In genomic region chr1:178168535-178168934, GRCh38 we compare ENCODE assay signal across 18 cellular contexts.
A peak's percentile ranks its signal among the peaks of the same experiment; 100 is the strongest.
DNase-seq lines count a peak whose midpoint lies in the region; ATAC-seq and TF ChIP-seq lines count a peak whose summit lies in the region.
"Had no signal": no experiment of that assay in that cellular context is flagged by ENCODE, and none has a peak within 500 bp of the region (broad histone marks: within the 10 kb centered on the region; RNA-seq: fewer than 3 reads in every experiment).

No MANE protein-coding gene starts in this region.

- H2AK5ac ChIP-seq in mesendoderm (ENCODE audit: low read length), result no peak overlapping the region

- H3K4me2 ChIP-seq in mesendoderm (ENCODE audit: low read length), result no peak overlapping the region

- H3K27me3 ChIP-seq in mesendoderm (ENCODE audit: insufficient read depth, low read length, poor library complexity), result no peaks in the 10 kb centered on the region
- H3K27me3 ChIP-seq: Peyer's patch had no signal

- no peak overlapping the region for H3K56ac ChIP-seq in mesendoderm (ENCODE audit: low read length)

- DNase-seq in Daoy (ENCODE audit: low read depth) (peak; percentile 65), NB4 (ENCODE audit: low read depth) (peak; percentile 8), choroid plexus epithelial cell (ENCODE audit: low read depth) (peak; percentile 85), myocyte (ENCODE audit: low read depth) (peak; percentile 57), NCI-H2196 treated with DMSO at 0.1 percent for 48 hours (lab: John Stamatoyannopoulos, UW; ENCODE audit: unreplicated experiment) (no peak), mesendoderm (no peak)
- DNase-seq in activated effector memory CD4-positive, alpha-beta T cell treated with anti-CD3 and anti-CD28 coated beads, Interleukin-2, amount 50 U/mL, for 16 hours, result no peak
- DNase-seq: activated CD8-positive, alpha-beta T cell treated with anti-CD3 and anti-CD28 coated beads for 36 hours; activated gamma-delta T cell treated with Interleukin-2 at 50 U/mL for 16 hours; CD8-positive, alpha-beta T cell; cerebellar nuclear complex; naive thymus-derived CD4-positive, alpha-beta T cell; NCI-H1694; NCI-H510A treated with DMSO at 0.1 percent for 48 hours; Peyer's patch; T1000 had no signal

- no peak for TF ChIP-seq CTCF in NB4 (IDR thresholded peaks at IDR 0.05; ENCODE audit: low read depth, low read length)
- TF ChIP-seq CTCF in choroid plexus epithelial cell (conservative IDR thresholded peaks at IDR 0.05; ENCODE audit: low read depth, low read length), result no peak

- H3K4me1 ChIP-seq in mesendoderm (ENCODE audit: control insufficient read depth, low read depth, low read length), result no peaks in the 10 kb centered on the region
- H3K4me1 ChIP-seq: Peyer's patch had no signal

- ATAC-seq in GM21576 (IDR thresholded peaks at IDR 0.05; ENCODE audit: unreplicated experiment), result no peak
- ATAC-seq: activated CD8-positive, alpha-beta T cell treated with anti-CD3 and anti-CD28 coated beads for 36 hours; CD8-positive, alpha-beta T cell; K562; naive thymus-derived CD4-positive, alpha-beta T cell had no signal

- H3K4me3 ChIP-seq in NB4 (ENCODE audit: low read depth, low read length), result no peak overlapping the region
- H3K4me3 ChIP-seq in choroid plexus epithelial cell (ENCODE audit: low read depth, low read length), result no peak overlapping the region
- no peak overlapping the region for H3K4me3 ChIP-seq in mesendoderm (ENCODE audit: low read length)
- H3K4me3 ChIP-seq: K562, Peyer's patch had no signal

- H2BK15ac ChIP-seq in mesendoderm (replicated peaks; ENCODE audit: low read depth), result no peak overlapping the region

- H4K5ac ChIP-seq in mesendoderm (ENCODE audit: low read length), result no peak overlapping the region

- H3K4ac ChIP-seq in mesendoderm (ENCODE audit: low read depth, low read length), result no peak overlapping the region

- H3K79me1 ChIP-seq in mesendoderm (ENCODE audit: low read length), result peaks cover 6% of the 10 kb centered on the region

- WGBS in mesendoderm (ENCODE audit: extremely low coverage, insufficient coverage, low lambda C conversion rate), result no CpG with 5 or more reads among the region's 2 CpGs

- no peak overlapping the region for H3K9ac ChIP-seq in mesendoderm (ENCODE audit: low read length)

- no peak overlapping the region for H3K18ac ChIP-seq in mesendoderm (ENCODE audit: low read length)

- no peaks in the 10 kb centered on the region for H3K36me3 ChIP-seq in mesendoderm (ENCODE audit: control insufficient read depth, insufficient read depth, low read length)
- H3K36me3 ChIP-seq: Peyer's patch had no signal

- peaks cover 6% of the 10 kb centered on the region for H3K79me2 ChIP-seq in mesendoderm (ENCODE audit: control insufficient read depth, insufficient read depth, low read length)

- no peak overlapping the region for H3K27ac ChIP-seq in mesendoderm (ENCODE audit: low read depth, low read length)
- H3K27ac ChIP-seq: Peyer's patch had no signal

- no peak for TF ChIP-seq POLR2A in NB4 (IDR thresholded peaks at IDR 0.05; ENCODE audit: extremely low read depth, insufficient read length)

- H2BK5ac ChIP-seq in mesendoderm (ENCODE audit: low read length), result no peak overlapping the region

- no peak overlapping the region for H2BK120ac ChIP-seq in mesendoderm (ENCODE audit: low read depth, low read length)

- no peak overlapping the region for H3K23ac ChIP-seq in mesendoderm (ENCODE audit: low read length)

- no peak overlapping the region for H4K8ac ChIP-seq in mesendoderm (ENCODE audit: low read depth, low read length)

Comparison
In these comparisons a context has a peak if more than half of its experiments do, and no peak if none do; other contexts are left out.
1. DNase-seq: peak in Daoy (single experiment), NB4 (single experiment), choroid plexus epithelial cell (single experiment) and myocyte (single experiment); none in activated effector memory CD4-positive, alpha-beta T cell treated with anti-CD3 and anti-CD28 coated beads, Interleukin-2, amount 50 U/mL, for 16 hours (single experiment), NCI-H2196 treated with DMSO at 0.1 percent for 48 hours (single experiment) and mesendoderm (single experiment).